8 cellular contexts compared by ENCODE assay signal in the genomic region with DNA sequence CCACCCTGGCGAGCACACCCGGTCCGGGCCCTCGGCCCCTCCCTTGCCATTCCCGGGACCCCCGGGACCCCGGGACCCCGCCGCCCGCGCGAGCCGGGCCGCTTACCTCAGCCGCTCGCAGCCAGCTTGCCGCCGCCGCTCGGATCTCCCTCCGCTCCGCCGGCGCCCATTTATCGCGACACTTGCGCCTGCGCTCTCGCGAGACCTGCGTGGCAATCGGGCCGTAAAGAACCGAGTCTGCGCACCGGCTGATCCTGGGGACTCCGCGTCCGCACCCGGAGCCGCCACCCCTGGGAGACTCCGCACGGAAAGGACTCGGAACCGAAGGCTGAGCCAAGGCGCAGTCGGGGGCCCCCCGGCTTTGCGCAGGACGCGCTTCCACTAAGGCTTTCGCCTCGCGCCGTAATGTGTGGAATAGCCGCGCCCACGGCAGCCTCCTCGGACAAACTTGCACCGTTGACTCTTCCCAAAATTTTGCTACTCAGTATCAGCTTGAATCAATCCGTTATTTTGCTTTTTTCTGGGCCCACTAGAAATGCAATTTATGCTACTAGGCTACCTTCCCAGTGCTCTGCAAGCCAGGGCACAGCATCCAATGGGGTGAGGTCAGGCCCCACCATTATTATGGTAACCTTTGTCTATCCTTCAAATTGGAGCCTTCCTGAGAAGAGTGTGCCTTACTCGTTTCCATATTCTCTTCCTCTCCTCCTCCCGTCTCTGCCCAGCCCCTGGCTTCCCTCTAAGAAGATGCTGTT. TPM values are rescaled to one million over a fixed set of nuclear protein-coding genes. Genes with fewer than 3 reads are reported as not detected.
DNase-seq lines count a peak whose midpoint lies in the region; ATAC-seq, FAIRE-seq and TF ChIP-seq lines count a peak whose summit lies in the region.

TSS of gene MAD1L1 (minus strand) at position 180 of the 755 bp plus-strand sequence. CDS start 2,812 bp downstream, outside the sequence.

- H3K27me3 Mint-ChIP-seq in activated T-cell treated with anti-CD3 and anti-CD28 coated beads, Interleukin-2, amount 50 U/mL, for 4 hours (ENCODE audit: low read depth): no peaks in the 10 kb centered on the region

- H3K4me1 Mint-ChIP-seq in activated T-cell treated with anti-CD3 and anti-CD28 coated beads, Interleukin-2, amount 50 U/mL, for 4 hours (ENCODE audit: low read depth): peaks cover 31% of the 10 kb centered on the region

- H4K20me1 ChIP-seq in PC-9 (ENCODE audit: insufficient read depth): peaks cover 15% of the 10 kb centered on the region

- CTCF ChIA-PET in PC-9 (lab: Charles Lee): no interaction called here

- POLR2A ChIA-PET in PC-9 (lab: Charles Lee; ENCODE audit: unreplicated experiment): interaction anchor here (0.7 kb wide), 2 partner anchors 9 to 566 kb away, joined by 4 to 8 read pairs; partner anchors contain the start of genes MRM2 and NUDT1

- TF ChIP-seq RAD21 in Ishikawa (IDR thresholded peaks at IDR 0.05; ENCODE audit: low read depth): no peak

- H3K4me2 ChIP-seq in PC-9: peak within 1 kb of the TSS; percentile 94

- no peak for TF ChIP-seq CTCF in D721Med (IDR thresholded peaks at IDR 0.05; ENCODE audit: insufficient read depth, missing control alignments)
- no peak for TF ChIP-seq CTCF in PC-9 (conservative IDR thresholded peaks at IDR 0.05)

- FAIRE-seq in D721Med (lab: Jason Lieb, UNC): no peak

- H3K9me2 ChIP-seq in PC-9 (ENCODE audit: insufficient read depth): no peaks in the 10 kb centered on the region

- DNase-seq in D721Med (ENCODE audit: insufficient read length, low spot score) (peak; percentile 94), PC-9 (peak; percentile 79 to 92)
- peak; percentile 86 for DNase-seq in activated T-cell treated with anti-CD3 and anti-CD28 coated beads, Interleukin-2, amount 50 U/mL, for 4 hours
- DNase-seq in stimulated activated CD8-positive, alpha-beta memory T cell treated with anti-CD3 and anti-CD28 coated beads, Interleukin-7, amount 100 ng/mL, for 24 hours (ENCODE audit: low read depth): peak; percentile 67

- peaks cover 22% of the 10 kb centered on the region for H3K36me3 Mint-ChIP-seq in activated T-cell treated with anti-CD3 and anti-CD28 coated beads, Interleukin-2, amount 50 U/mL, for 4 hours (ENCODE audit: insufficient read depth)

- H3K27ac ChIP-seq in PC-9 (no peak within 1 kb of the TSS), muscle layer of duodenum (ENCODE audit: low read length) (no peak within 1 kb of the TSS)

- H3K9me3 ChIP-seq in PC-9 (ENCODE audit: insufficient read depth, low read depth) (no peaks in the 10 kb centered on the region), muscle layer of duodenum (ENCODE audit: control insufficient read depth in 1 of 2, low read length in 2 of 2) (no peaks in the 10 kb centered on the region)

- peak within 1 kb of the TSS; percentile 95 for H3K4me3 ChIP-seq in PC-9
- H3K4me3 ChIP-seq in muscle layer of duodenum (ENCODE audit: low read depth in 1 of 2, low read length in 2 of 2): peak within 1 kb of the TSS; percentile 87 to 99

- no TSS peak for BruUV-seq in PC-9 (replicated peaks; lab: Mats Ljungman, UMichigan)

- peaks cover 34% of the 10 kb centered on the region for H3F3A ChIP-seq in PC-9 (ENCODE audit: insufficient read depth, low read depth)

- ATAC-seq in GM21526 (IDR thresholded peaks at IDR 0.05; ENCODE audit: low FRiP score, unreplicated experiment) (peak; percentile 58), esophagus mucosa (peak; percentile 81)
- ATAC-seq in activated T-cell treated with anti-CD3 and anti-CD28 coated beads, Interleukin-2, amount 50 U/mL, for 4 hours: peak; percentile 94 to 95

- H3K36me3 ChIP-seq in PC-9 (ENCODE audit: low read depth) (0 out of 2 replicates have a peak, but pooled peaks cover 8% of the 10 kb centered on the region), muscle layer of duodenum (ENCODE audit: control insufficient read depth in 1 of 2, insufficient read depth in 2 of 2, low read length in 2 of 2) (peaks cover 31 to 38% of the 10 kb centered on the region in 2 donors)

- H2AFZ ChIP-seq in PC-9: peak within 1 kb of the TSS; percentile 96

- H3K4me1 ChIP-seq in PC-9 (replicated peaks; ENCODE audit: insufficient read depth) (peaks cover 16% of the 10 kb centered on the region), muscle layer of duodenum (ENCODE audit: control insufficient read depth in 1 of 2, insufficient read depth in 2 of 2, low read length in 2 of 2) (peaks cover 3 to 32% of the 10 kb centered on the region in 2 donors)

- H3K4me3 Mint-ChIP-seq in activated T-cell treated with anti-CD3 and anti-CD28 coated beads, Interleukin-2, amount 50 U/mL, for 4 hours: peak within 1 kb of the TSS; percentile 90

- intact Hi-C loops in PC-9 (cut with micrococcal nuclease; ENCODE audit: unreplicated experiment): no loop called here

- no peaks in the 10 kb centered on the region for H3K9me3 Mint-ChIP-seq in activated T-cell treated with anti-CD3 and anti-CD28 coated beads, Interleukin-2, amount 50 U/mL, for 4 hours

- H3K79me2 ChIP-seq in PC-9 (ENCODE audit: low read depth): peaks cover 31% of the 10 kb centered on the region

- no peak for TF ChIP-seq EP300 in Ishikawa (IDR thresholded peaks at IDR 0.05; ENCODE audit: borderline replicate concordance)

- H3K27me3 ChIP-seq in PC-9 (ENCODE audit: insufficient read depth, low read depth) (no peaks in the 10 kb centered on the region), muscle layer of duodenum (ENCODE audit: low read depth, low read length) (no peaks in the 10 kb centered on the region)

TF ChIP-seq in Ishikawa, 13 proteins besides CTCF, POLR2A, EP300 and RAD21:
- TF ChIP-seq FOXM1 (IDR thresholded peaks at IDR 0.05; ENCODE audit: borderline replicate concordance, low read depth) (no peak), USF1 (IDR thresholded peaks at IDR 0.05) (no peak), EGR1 (IDR thresholded peaks at IDR 0.05) (no peak), YY1 (IDR thresholded peaks at IDR 0.05; ENCODE audit: low read depth) (peak; percentile 77), TAF1 (IDR thresholded peaks at IDR 0.05; ENCODE audit: low read depth) (peak; percentile 78; the same call in 1 of the 2 replicates), ZBTB7A (IDR thresholded peaks at IDR 0.05; ENCODE audit: low read depth) (peak; percentile 94; the same call in 1 of the 2 replicates), CEBPB (IDR thresholded peaks at IDR 0.05) (0 out of 2 replicates have a peak, but pooled peaks have one; percentile 6), TCF12 (IDR thresholded peaks at IDR 0.05; ENCODE audit: low read depth) (peak; percentile 60; the same call in 1 of the 2 replicates), NFIC (IDR thresholded peaks at IDR 0.05) (peak; percentile 70), TEAD4 (IDR thresholded peaks at IDR 0.05) (no peak), REST (IDR thresholded peaks at IDR 0.05; ENCODE audit: low read depth) (no peak), CREB1 (IDR thresholded peaks at IDR 0.05; ENCODE audit: low read depth) (peak; percentile 29; the same call in 1 of the 2 replicates)
- TF ChIP-seq, protein P1, sequence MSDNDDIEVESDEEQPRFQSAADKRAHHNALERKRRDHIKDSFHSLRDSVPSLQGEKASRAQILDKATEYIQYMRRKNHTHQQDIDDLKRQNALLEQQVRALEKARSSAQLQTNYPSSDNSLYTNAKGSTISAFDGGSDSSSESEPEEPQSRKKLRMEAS (IDR thresholded peaks at IDR 0.05): peak; percentile 43; the same call in 1 of the 2 replicates

RNA-seq across cellular contexts. Expression of gene MAD1L1, which starts in this region (rescaled TPM):
- total RNA-seq in PC-9 (2021) (50.8 and 68.7 TPM in 2 replicates), esophagus mucosa (23.7 TPM)
- 10 to 100 TPM; 55.8 to 59.4 (median 57.9) TPM for total RNA-seq in activated T-cell treated with anti-CD3 and anti-CD28 coated beads, Interleukin-2, amount 50 U/mL, for 4 hours
